In genomic region chr1:154956557-154956956, GRCh38 we compare ENCODE assay signal across 6 cellular contexts. TPM values are rescaled to one million over a fixed set of nuclear protein-coding genes. Genes with fewer than 3 reads are reported as not detected.
DNase-seq lines count a peak whose midpoint lies in the region; ATAC-seq lines count a peak whose summit lies in the region.

No MANE protein-coding gene starts in this region.

- intact Hi-C loops in activated T-helper 2 cell treated with anti-CD3 and anti-CD28 coated beads, Interferon-gamma antibody, Interleukin-2, Interleukin-4, amounts not matched to agents 10 μg/mL and 5 μg/mL and 100 μg/mL, durations not matched to agents 14 hours and 24 hours and 36 hours (cut with micrococcal nuclease): loop anchor here (5.0 to 10.0 kb wide), 3 partner anchors 48 to 632 kb away; partner anchors contain the start of genes AQP10, ATP8B2, UBE2Q1 and ZBTB7B

- POLR2A ChIA-PET in CD8-positive, alpha-beta memory T cell (lab: Charles Lee): interaction anchor here (0.9 to 3.8 kb wide), 4 partner anchors 16 to 61 kb away, joined by 3 to 45 read pairs (median 11); partner anchors contain the start of gene PMVK

- peaks cover 60% of the 10 kb centered on the region for H3K4me1 ChIP-seq in CD8-positive, alpha-beta memory T cell (ENCODE audit: insufficient read depth, low read length)

- peaks cover 60 to 87% (median 74%) of the 10 kb centered on the region in 3 donors for H3K4me1 Mint-ChIP-seq in CD8-positive, alpha-beta memory T cell
- H3K4me1 Mint-ChIP-seq in activated T-helper 2 cell treated with anti-CD3 and anti-CD28 coated beads, Interferon-gamma antibody, Interleukin-2, Interleukin-4, amounts not matched to agents 10 μg/mL and 5 μg/mL and 100 μg/mL, durations not matched to agents 14 hours and 24 hours and 36 hours (ENCODE audit: low read depth): peaks cover 56% of the 10 kb centered on the region

- no peak for ATAC-seq in HG03045 (IDR thresholded peaks at IDR 0.05; ENCODE audit: unreplicated experiment)
- ATAC-seq in HG03469 (IDR thresholded peaks at IDR 0.05; ENCODE audit: unreplicated experiment): no peak

- DNase-seq in CD8-positive, alpha-beta memory T cell: peak in 1 of 5 donors; percentile 42
- DNase-seq in activated T-helper 2 cell treated with anti-CD3 and anti-CD28 coated beads, Interferon-gamma antibody, Interleukin-2, Interleukin-4, amounts not matched to agents 10 μg/mL and 5 μg/mL and 100 μg/mL, durations not matched to agents 14 hours and 24 hours and 36 hours (ENCODE audit: low spot score): no peak
- DNase-seq in medulla oblongata (ENCODE audit: extremely low spot score) (peak; percentile 71), mucosa of gallbladder (ENCODE audit: low spot score) (no peak)

- no peaks in the 10 kb centered on the region for H3K9me3 ChIP-seq in CD8-positive, alpha-beta memory T cell (ENCODE audit: low read length)

- peaks cover 4% of the 10 kb centered on the region for H3K36me3 ChIP-seq in CD8-positive, alpha-beta memory T cell (ENCODE audit: insufficient read depth, low read length)

- H3K4me3 Mint-ChIP-seq in CD8-positive, alpha-beta memory T cell: peak overlapping the region; percentile 95 to 99 (median 97)
- H3K4me3 Mint-ChIP-seq in activated T-helper 2 cell treated with anti-CD3 and anti-CD28 coated beads, Interferon-gamma antibody, Interleukin-2, Interleukin-4, amounts not matched to agents 10 μg/mL and 5 μg/mL and 100 μg/mL, durations not matched to agents 14 hours and 24 hours and 36 hours (ENCODE audit: low read depth): peak overlapping the region; percentile 95

- H3K27me3 Mint-ChIP-seq in CD8-positive, alpha-beta memory T cell: peaks cover 0 to 9% of the 10 kb centered on the region in 2 donors
- H3K27me3 Mint-ChIP-seq in activated T-helper 2 cell treated with anti-CD3 and anti-CD28 coated beads, Interferon-gamma antibody, Interleukin-2, Interleukin-4, amounts not matched to agents 10 μg/mL and 5 μg/mL and 100 μg/mL, durations not matched to agents 14 hours and 24 hours and 36 hours (ENCODE audit: low read depth): no peaks in the 10 kb centered on the region

- peak overlapping the region; percentile 85 for H3K4me3 ChIP-seq in CD8-positive, alpha-beta memory T cell (ENCODE audit: low read length)

- H3K9me3 Mint-ChIP-seq in CD8-positive, alpha-beta memory T cell: no peaks in the 10 kb centered on the region
- H3K9me3 Mint-ChIP-seq in activated T-helper 2 cell treated with anti-CD3 and anti-CD28 coated beads, Interferon-gamma antibody, Interleukin-2, Interleukin-4, amounts not matched to agents 10 μg/mL and 5 μg/mL and 100 μg/mL, durations not matched to agents 14 hours and 24 hours and 36 hours: no peaks in the 10 kb centered on the region

- CTCF ChIA-PET in CD8-positive, alpha-beta memory T cell (lab: Charles Lee): interaction anchor here (1.0 to 5.9 kb wide), 8 partner anchors 12 to 217 kb away, joined by 3 to 65 read pairs (median 8); partner anchors contain the start of genes CKS1B, KRTCAP2, SHC1 and TRIM46

- peak overlapping the region; percentile 100 for H3K27ac ChIP-seq in CD8-positive, alpha-beta memory T cell (ENCODE audit: low read depth, low read length)

- peak overlapping the region; percentile 99 to 100 (median 100) for H3K27ac Mint-ChIP-seq in CD8-positive, alpha-beta memory T cell
- peak overlapping the region; percentile 99 for H3K27ac Mint-ChIP-seq in activated T-helper 2 cell treated with anti-CD3 and anti-CD28 coated beads, Interferon-gamma antibody, Interleukin-2, Interleukin-4, amounts not matched to agents 10 μg/mL and 5 μg/mL and 100 μg/mL, durations not matched to agents 14 hours and 24 hours and 36 hours

- H3K27me3 ChIP-seq in CD8-positive, alpha-beta memory T cell (ENCODE audit: insufficient read depth, low read length, poor library complexity, severe bottlenecking): no peaks in the 10 kb centered on the region

- peaks cover 0 to 73% (median 5%) of the 10 kb centered on the region in 3 donors for H3K36me3 Mint-ChIP-seq in CD8-positive, alpha-beta memory T cell
- peaks cover 26% of the 10 kb centered on the region for H3K36me3 Mint-ChIP-seq in activated T-helper 2 cell treated with anti-CD3 and anti-CD28 coated beads, Interferon-gamma antibody, Interleukin-2, Interleukin-4, amounts not matched to agents 10 μg/mL and 5 μg/mL and 100 μg/mL, durations not matched to agents 14 hours and 24 hours and 36 hours (ENCODE audit: low read depth)

RNA-seq across cellular contexts. Expression of gene PBXIP1, which starts 0.7 kb away (rescaled TPM):
- 10 to 100 TPM; 35.9 to 36.1 TPM for total RNA-seq in CD8-positive, alpha-beta memory T cell
- 295 TPM for polyA plus RNA-seq in CD8-positive, alpha-beta memory T cell
- total RNA-seq in activated T-helper 2 cell treated with anti-CD3 and anti-CD28 coated beads, Interferon-gamma antibody, Interleukin-2, Interleukin-4, amounts not matched to agents 10 μg/mL and 5 μg/mL and 100 μg/mL, durations not matched to agents 14 hours and 24 hours and 36 hours: 23.6 and 25.3 TPM in 2 replicates
- 208 TPM for total RNA-seq in mucosa of gallbladder

RNA-seq across cellular contexts. Expression of gene PYGO2, which starts 5.0 kb away (rescaled TPM):
- 10 to 100 TPM; 34.2 to 35.3 TPM for total RNA-seq in CD8-positive, alpha-beta memory T cell
- polyA plus RNA-seq in CD8-positive, alpha-beta memory T cell: 42.6 TPM
- total RNA-seq in activated T-helper 2 cell treated with anti-CD3 and anti-CD28 coated beads, Interferon-gamma antibody, Interleukin-2, Interleukin-4, amounts not matched to agents 10 μg/mL and 5 μg/mL and 100 μg/mL, durations not matched to agents 14 hours and 24 hours and 36 hours: 30.4 and 30.6 TPM in 2 replicates
- total RNA-seq in mucosa of gallbladder: 54.5 TPM

RNA-seq across cellular contexts. Expression of gene SHC1, which starts 14.0 kb away (rescaled TPM):
- total RNA-seq in CD8-positive, alpha-beta memory T cell: 10 to 100 TPM; 37.4 to 40.8 TPM
- polyA plus RNA-seq in CD8-positive, alpha-beta memory T cell: 32.7 TPM
- total RNA-seq in activated T-helper 2 cell treated with anti-CD3 and anti-CD28 coated beads, Interferon-gamma antibody, Interleukin-2, Interleukin-4, amounts not matched to agents 10 μg/mL and 5 μg/mL and 100 μg/mL, durations not matched to agents 14 hours and 24 hours and 36 hours: 55.4 and 56.1 TPM in 2 replicates
- total RNA-seq in mucosa of gallbladder: 123 TPM

RNA-seq across cellular contexts. Expression of gene CKS1B, which starts 17.9 kb away (rescaled TPM):
- total RNA-seq in CD8-positive, alpha-beta memory T cell: 100 to 1,000 TPM; 125 to 126 TPM
- 46.8 TPM for polyA plus RNA-seq in CD8-positive, alpha-beta memory T cell
- total RNA-seq in activated T-helper 2 cell treated with anti-CD3 and anti-CD28 coated beads, Interferon-gamma antibody, Interleukin-2, Interleukin-4, amounts not matched to agents 10 μg/mL and 5 μg/mL and 100 μg/mL, durations not matched to agents 14 hours and 24 hours and 36 hours: 169 and 178 TPM in 2 replicates
- 27.1 TPM for total RNA-seq in mucosa of gallbladder

RNA-seq across cellular contexts. Expression of gene PMVK, which starts 20.0 kb away (rescaled TPM):
- total RNA-seq in CD8-positive, alpha-beta memory T cell: 10 to 100 TPM; 44.7 to 45.2 TPM
- 55.5 TPM for polyA plus RNA-seq in CD8-positive, alpha-beta memory T cell
- 44.7 and 44.8 TPM in 2 replicates for total RNA-seq in activated T-helper 2 cell treated with anti-CD3 and anti-CD28 coated beads, Interferon-gamma antibody, Interleukin-2, Interleukin-4, amounts not matched to agents 10 μg/mL and 5 μg/mL and 100 μg/mL, durations not matched to agents 14 hours and 24 hours and 36 hours
- total RNA-seq in mucosa of gallbladder: 33.0 TPM
